8 cellular contexts compared by ENCODE assay signal in the genomic region with DNA sequence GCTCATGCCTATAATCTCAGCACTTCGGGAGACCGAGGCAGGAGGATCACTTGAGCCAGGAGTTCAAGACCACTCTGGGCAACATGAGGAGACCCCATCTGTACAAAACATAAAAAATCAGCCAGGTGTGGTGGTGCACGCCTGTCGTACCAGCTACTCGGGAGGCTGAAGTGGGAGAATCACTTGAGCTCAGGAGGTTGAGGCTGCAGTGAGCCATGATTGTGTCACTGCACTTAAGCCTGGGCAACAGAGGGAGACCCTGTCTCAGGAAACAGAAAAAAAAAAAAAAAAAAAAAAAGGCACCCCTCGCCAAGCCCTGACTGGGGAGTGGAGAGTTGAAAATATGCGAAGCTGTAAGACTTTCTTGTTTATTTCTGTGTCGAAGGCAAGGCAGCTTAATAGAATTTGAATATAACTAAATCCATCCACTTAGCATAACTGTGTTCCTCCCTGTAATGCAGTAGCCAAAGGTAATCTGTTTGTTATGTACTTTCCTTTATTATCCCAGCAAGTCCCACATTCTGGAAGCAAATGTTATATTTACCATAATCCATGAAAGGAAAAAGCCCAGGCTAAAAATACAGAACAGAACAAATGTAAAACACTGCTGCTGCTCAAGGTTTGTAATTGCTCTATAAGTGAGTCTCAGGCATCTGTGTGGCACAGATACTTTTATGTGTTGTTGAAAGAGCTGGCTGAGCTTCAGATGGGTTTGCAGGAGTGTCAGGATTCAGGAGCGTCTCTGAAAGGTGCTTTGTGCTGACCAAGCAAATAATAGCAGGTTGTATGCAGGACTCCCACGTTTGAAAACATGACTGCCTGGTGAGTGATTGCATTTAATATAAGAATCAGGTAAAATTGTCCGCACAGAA.
DNase-seq lines count a peak whose midpoint lies in the region; ATAC-seq and TF ChIP-seq lines count a peak whose summit lies in the region.

No MANE protein-coding gene starts in this region.

- peaks cover 38% of the 10 kb centered on the region for H3K4me1 Mint-ChIP-seq in neural progenitor cell

- peak overlapping the region; percentile 57 for H3K4me2 ChIP-seq in SU-DHL-6 (ENCODE audit: low read depth, low read length, poor library complexity, severe bottlenecking)
- H3K4me2 ChIP-seq in neural progenitor cell: no peak overlapping the region

- TF ChIP-seq CTCF in SU-DHL-6 (IDR thresholded peaks at IDR 0.05; ENCODE audit: insufficient read depth, low read length, poor library complexity, severe bottlenecking) (no peak), neural progenitor cell (IDR thresholded peaks at IDR 0.05) (no peak), testis (IDR thresholded peaks at IDR 0.05) (no peak)

- peak overlapping the region; percentile 98 for H2AFZ ChIP-seq in SU-DHL-6 (ENCODE audit: low read depth, low read length, severe bottlenecking)
- H2AFZ ChIP-seq in neural progenitor cell (replicated peaks): no peak overlapping the region

- no peak overlapping the region for H3K4me3 Mint-ChIP-seq in neural progenitor cell

- peak; percentile 14 for DNase-seq in neural progenitor cell (ENCODE audit: low spot score)
- no peak for DNase-seq in testis
- DNase-seq in GM03348 (ENCODE audit: low spot score): no peak
- no peak for DNase-seq in KG1 (lab: John Stamatoyannopoulos, UW)
- DNase-seq in SKM-1 treated with dmso at 0.1 percent for 144 hours (lab: John Stamatoyannopoulos, UW; ENCODE audit: unreplicated experiment): no peak

- no peaks in the 10 kb centered on the region for H3K27me3 ChIP-seq in SU-DHL-6 (ENCODE audit: low read length)
- no peaks in the 10 kb centered on the region for H3K27me3 ChIP-seq in neural progenitor cell
- H3K27me3 ChIP-seq in testis: no peaks in the 10 kb centered on the region

- no peaks in the 10 kb centered on the region for H3K36me3 ChIP-seq in SU-DHL-6 (ENCODE audit: low read length)
- no peaks in the 10 kb centered on the region for H3K36me3 ChIP-seq in neural progenitor cell
- H3K36me3 ChIP-seq in testis (ENCODE audit: low read depth, missing control alignments): no peaks in the 10 kb centered on the region

- no peak for TF ChIP-seq POLR2A in testis (IDR thresholded peaks at IDR 0.05)

- ATAC-seq in GM19395 (IDR thresholded peaks at IDR 0.05; ENCODE audit: unreplicated experiment) (peak; percentile 32), HG02938 (IDR thresholded peaks at IDR 0.05; ENCODE audit: unreplicated experiment) (peak; percentile 25)

- peaks cover 5% of the 10 kb centered on the region; the same call in 1 of the 2 replicates for H3F3A ChIP-seq in SU-DHL-6 (ENCODE audit: insufficient read depth)
- no peaks in the 10 kb centered on the region for H3F3A ChIP-seq in neural progenitor cell (ENCODE audit: low read depth)

- H3K27ac ChIP-seq in SU-DHL-6 (ENCODE audit: low read depth, low read length): peak overlapping the region; percentile 40
- peak overlapping the region; percentile 2 for H3K27ac ChIP-seq in neural progenitor cell
- no peak overlapping the region for H3K27ac ChIP-seq in testis

- H3K9ac ChIP-seq in SU-DHL-6 (ENCODE audit: low read length) (peak overlapping the region; percentile 33), neural progenitor cell (no peak overlapping the region)

- no peak overlapping the region for H3K27ac Mint-ChIP-seq in neural progenitor cell

- intact Hi-C loops in testis (cut with DNase I; ENCODE audit: low total_unique reads): no loop called here

- H3K9me3 Mint-ChIP-seq in neural progenitor cell: no peaks in the 10 kb centered on the region

- peaks cover 4% of the 10 kb centered on the region for H3K27me3 Mint-ChIP-seq in neural progenitor cell (ENCODE audit: insufficient read depth, low read depth)

- no peaks in the 10 kb centered on the region for H3K9me2 ChIP-seq in SU-DHL-6 (replicated peaks; ENCODE audit: insufficient read depth, low read length)

- H3K4me3 ChIP-seq in SU-DHL-6 (ENCODE audit: insufficient read depth, low read length, poor library complexity, severe bottlenecking): peak overlapping the region; percentile 12
- no peak overlapping the region for H3K4me3 ChIP-seq in neural progenitor cell
- no peak overlapping the region for H3K4me3 ChIP-seq in testis

- peaks cover 19% of the 10 kb centered on the region for H3K4me1 ChIP-seq in neural progenitor cell
- peaks cover 3% of the 10 kb centered on the region for H3K4me1 ChIP-seq in testis

- H3K79me2 ChIP-seq in SU-DHL-6 (ENCODE audit: insufficient read depth, low read length) (no peaks in the 10 kb centered on the region), neural progenitor cell (ENCODE audit: low read depth) (no peaks in the 10 kb centered on the region)

- WGBS in testis, 2 donors: 78 to 83% methylated on average over 11 of the region's 11 CpGs

- H3K36me3 Mint-ChIP-seq in neural progenitor cell: peaks cover 4% of the 10 kb centered on the region

- H4K20me1 ChIP-seq in SU-DHL-6 (ENCODE audit: low read depth, low read length) (no peaks in the 10 kb centered on the region), neural progenitor cell (ENCODE audit: low read depth) (no peaks in the 10 kb centered on the region)

- no peaks in the 10 kb centered on the region for H3K9me3 ChIP-seq in SU-DHL-6 (ENCODE audit: insufficient read depth, low read length)
- H3K9me3 ChIP-seq in neural progenitor cell (ENCODE audit: low read depth): no peaks in the 10 kb centered on the region
- H3K9me3 ChIP-seq in testis: no peaks in the 10 kb centered on the region

Comparison
In these comparisons a context has a peak if more than half of its experiments do, and no peak if none do; other contexts are left out.
1. H3K27ac ChIP-seq: peak in SU-DHL-6 (single experiment) and neural progenitor cell (single experiment); none in testis (0 of 2).